14 cellular contexts compared by ENCODE assay signal in genomic region chr12:89939468-89940215, GRCh38.
"Had no signal": no experiment of that assay in that cellular context is flagged by ENCODE, and none has a peak within 500 bp of the region (broad histone marks: within the 10 kb centered on the region; RNA-seq: fewer than 3 reads in every experiment).

No MANE protein-coding gene starts in this region.

- H3K4me3 Mint-ChIP-seq: activated T-helper 17 cell treated with anti-CD3 and anti-CD28 coated beads, Interleukin-2, amount 50 U/mL, for 72 hours; naive thymus-derived CD8-positive, alpha-beta T cell; T-helper 2 cell treated with Interferon-gamma antibody and Interleukin-4, amounts not matched to agents 5 μg/mL and 100 μg/mL, for 36 hours had no signal

- H3K4me1 ChIP-seq: lower lobe of right lung, parathyroid adenoma had no signal

- H3K27me3 Mint-ChIP-seq: activated T-helper 17 cell treated with anti-CD3 and anti-CD28 coated beads, Interleukin-2, amount 50 U/mL, for 72 hours; naive thymus-derived CD8-positive, alpha-beta T cell had no signal

- DNase-seq: activated CD4-positive, CD25-positive, alpha-beta regulatory T cell; activated naive CD4-positive, alpha-beta T cell treated with Interleukin-2 at 50 U/mL for 16 hours; effector CD4-positive, alpha-beta T cell; esophagus squamous epithelium; glutamatergic neuron; lower lobe of right lung; naive thymus-derived CD8-positive, alpha-beta T cell; stimulated activated CD4-positive, alpha-beta T cell treated with anti-CD3 and anti-CD28 coated beads, Interleukin-12 subunit alpha, Interleukin-12 subunit beta, amount 100 ng/mL, for 4 hours; stimulated activated CD4-positive, alpha-beta T cell treated with anti-CD3 and anti-CD28 coated beads, Interleukin-2, amount 100 ng/mL, for 24 hours; SW 1271 had no signal

- H3K4me3 ChIP-seq: coronary artery, esophagus squamous epithelium, lower lobe of right lung had no signal

- H3K79me2 ChIP-seq: parathyroid adenoma had no signal

- ATAC-seq: activated T-helper 17 cell treated with anti-CD3 and anti-CD28 coated beads, Interleukin-2, amount 50 U/mL, for 72 hours; lower lobe of right lung; naive thymus-derived CD8-positive, alpha-beta T cell had no signal

- H3K9me3 Mint-ChIP-seq: T-helper 2 cell treated with Interferon-gamma antibody and Interleukin-4, amounts not matched to agents 5 μg/mL and 100 μg/mL, for 36 hours had no signal

- H3K36me3 Mint-ChIP-seq: naive thymus-derived CD8-positive, alpha-beta T cell had no signal

- H3K27me3 ChIP-seq: esophagus squamous epithelium had no signal

- H3K36me3 ChIP-seq: esophagus squamous epithelium, lower lobe of right lung had no signal

- H3K27ac ChIP-seq: coronary artery, esophagus squamous epithelium, lower lobe of right lung, parathyroid adenoma had no signal

- H3K27ac Mint-ChIP-seq: activated T-helper 17 cell treated with anti-CD3 and anti-CD28 coated beads, Interleukin-2, amount 50 U/mL, for 72 hours; T-helper 2 cell treated with Interferon-gamma antibody and Interleukin-4, amounts not matched to agents 5 μg/mL and 100 μg/mL, for 36 hours had no signal

- H2AFZ ChIP-seq: parathyroid adenoma had no signal

- H3K9me3 ChIP-seq: esophagus squamous epithelium, lower lobe of right lung had no signal
